ENCODE assay signal across 1 cellular context in genomic region chr3:50166309-50167019, GRCh38.
TF ChIP-seq lines count a peak whose summit lies in the region.

No MANE protein-coding gene starts in this region.

TF ChIP-seq in HepG2, 621 proteins besides CTCF, POLR2A, EP300 and RAD21:
- TF ChIP-seq KDM5B (CRISPR knock-in tag; IDR thresholded peaks at IDR 0.05; ENCODE audit: borderline replicate concordance) (0 out of 2 replicates have a peak, but pooled peaks have one; percentile 18), ZSCAN21 (CRISPR knock-in tag; IDR thresholded peaks at IDR 0.05; ENCODE audit: borderline replicate concordance) (no peak), ZNF572 (CRISPR knock-in tag; IDR thresholded peaks at IDR 0.05) (0 out of 2 replicates have a peak, but pooled peaks have one; percentile 41), PATZ1 (CRISPR knock-in tag; IDR thresholded peaks at IDR 0.05) (peak; percentile 47; the same call in 1 of the 2 replicates), ZBTB3 (CRISPR knock-in tag; IDR thresholded peaks at IDR 0.05; ENCODE audit: borderline replicate concordance, low read depth) (no peak), ETS1 (CRISPR knock-in tag; IDR thresholded peaks at IDR 0.05) (no peak), FOXJ3 (CRISPR knock-in tag; IDR thresholded peaks at IDR 0.05; ENCODE audit: borderline replicate concordance) (no peak), ZNF263 (CRISPR knock-in tag; IDR thresholded peaks at IDR 0.05) (peak; percentile 39; the same call in 1 of the 2 replicates), ZSCAN31 (CRISPR knock-in tag; IDR thresholded peaks at IDR 0.05; ENCODE audit: low read depth) (no peak), ZFP41 (CRISPR knock-in tag; IDR thresholded peaks at IDR 0.05; ENCODE audit: borderline replicate concordance) (no peak), ZFX (CRISPR knock-in tag; IDR thresholded peaks at IDR 0.05; ENCODE audit: low read depth) (peak; percentile 2; the same call in 1 of the 2 replicates), ZNF672 (CRISPR knock-in tag; IDR thresholded peaks at IDR 0.05) (no peak), XRCC5 (optimal IDR thresholded peaks at IDR 0.05; ENCODE audit: low read length) (peak; percentile 4), HOXA7 (CRISPR knock-in tag; IDR thresholded peaks at IDR 0.05) (no peak), GATAD1 (CRISPR knock-in tag; IDR thresholded peaks at IDR 0.05) (no peak), GTF2F1 (IDR thresholded peaks at IDR 0.05; ENCODE audit: low read length) (no peak), ISX (CRISPR knock-in tag; conservative IDR thresholded peaks at IDR 0.05) (no peak), ZNF382 (CRISPR knock-in tag; IDR thresholded peaks at IDR 0.05; ENCODE audit: borderline replicate concordance) (no peak), KLF16 (CRISPR knock-in tag; IDR thresholded peaks at IDR 0.05) (no peak), TCF7 (IDR thresholded peaks at IDR 0.05; ENCODE audit: low read depth) (no peak), BRCA1 (CRISPR knock-in tag; IDR thresholded peaks at IDR 0.05) (no peak), ZHX1 (CRISPR knock-in tag; IDR thresholded peaks at IDR 0.05; ENCODE audit: low read depth) (no peak), HMGXB3 (CRISPR knock-in tag; IDR thresholded peaks at IDR 0.05; ENCODE audit: borderline replicate concordance) (no peak), HOXD1 (CRISPR knock-in tag; IDR thresholded peaks at IDR 0.05) (no peak)
- TF ChIP-seq, protein P1, sequence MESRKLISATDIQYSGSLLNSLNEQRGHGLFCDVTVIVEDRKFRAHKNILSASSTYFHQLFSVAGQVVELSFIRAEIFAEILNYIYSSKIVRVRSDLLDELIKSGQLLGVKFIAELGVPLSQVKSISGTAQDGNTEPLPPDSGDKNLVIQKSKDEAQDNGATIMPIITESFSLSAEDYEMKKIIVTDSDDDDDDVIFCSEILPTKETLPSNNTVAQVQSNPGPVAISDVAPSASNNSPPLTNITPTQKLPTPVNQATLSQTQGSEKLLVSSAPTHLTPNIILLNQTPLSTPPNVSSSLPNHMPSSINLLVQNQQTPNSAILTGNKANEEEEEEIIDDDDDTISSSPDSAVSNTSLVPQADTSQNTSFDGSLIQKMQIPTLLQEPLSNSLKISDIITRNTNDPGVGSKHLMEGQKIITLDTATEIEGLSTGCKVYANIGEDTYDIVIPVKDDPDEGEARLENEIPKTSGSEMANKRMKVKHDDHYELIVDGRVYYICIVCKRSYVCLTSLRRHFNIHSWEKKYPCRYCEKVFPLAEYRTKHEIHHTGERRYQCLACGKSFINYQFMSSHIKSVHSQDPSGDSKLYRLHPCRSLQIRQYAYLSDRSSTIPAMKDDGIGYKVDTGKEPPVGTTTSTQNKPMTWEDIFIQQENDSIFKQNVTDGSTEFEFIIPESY (CRISPR knock-in tag; IDR thresholded peaks at IDR 0.05), result no peak
- TF ChIP-seq, protein P2, sequence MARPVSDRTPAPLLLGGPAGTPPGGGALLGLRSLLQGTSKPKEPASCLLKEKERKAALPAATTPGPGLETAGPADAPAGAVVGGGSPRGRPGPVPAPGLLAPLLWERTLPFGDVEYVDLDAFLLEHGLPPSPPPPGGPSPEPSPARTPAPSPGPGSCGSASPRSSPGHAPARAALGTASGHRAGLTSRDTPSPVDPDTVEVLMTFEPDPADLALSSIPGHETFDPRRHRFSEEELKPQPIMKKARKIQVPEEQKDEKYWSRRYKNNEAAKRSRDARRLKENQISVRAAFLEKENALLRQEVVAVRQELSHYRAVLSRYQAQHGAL (CRISPR knock-in tag; IDR thresholded peaks at IDR 0.05; ENCODE audit: not compliant biosample characterization), result no peak
- TF ChIP-seq, protein P3, sequence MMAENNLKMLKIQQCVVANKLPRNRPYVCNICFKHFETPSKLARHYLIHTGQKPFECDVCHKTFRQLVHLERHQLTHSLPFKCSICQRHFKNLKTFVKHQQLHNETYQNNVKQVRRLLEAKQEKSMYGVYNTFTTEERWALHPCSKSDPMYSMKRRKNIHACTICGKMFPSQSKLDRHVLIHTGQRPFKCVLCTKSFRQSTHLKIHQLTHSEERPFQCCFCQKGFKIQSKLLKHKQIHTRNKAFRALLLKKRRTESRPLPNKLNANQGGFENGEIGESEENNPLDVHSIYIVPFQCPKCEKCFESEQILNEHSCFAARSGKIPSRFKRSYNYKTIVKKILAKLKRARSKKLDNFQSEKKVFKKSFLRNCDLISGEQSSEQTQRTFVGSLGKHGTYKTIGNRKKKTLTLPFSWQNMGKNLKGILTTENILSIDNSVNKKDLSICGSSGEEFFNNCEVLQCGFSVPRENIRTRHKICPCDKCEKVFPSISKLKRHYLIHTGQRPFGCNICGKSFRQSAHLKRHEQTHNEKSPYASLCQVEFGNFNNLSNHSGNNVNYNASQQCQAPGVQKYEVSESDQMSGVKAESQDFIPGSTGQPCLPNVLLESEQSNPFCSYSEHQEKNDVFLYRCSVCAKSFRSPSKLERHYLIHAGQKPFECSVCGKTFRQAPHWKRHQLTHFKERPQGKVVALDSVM (CRISPR knock-in tag; IDR thresholded peaks at IDR 0.05), result no peak
- TF ChIP-seq, protein P4, sequence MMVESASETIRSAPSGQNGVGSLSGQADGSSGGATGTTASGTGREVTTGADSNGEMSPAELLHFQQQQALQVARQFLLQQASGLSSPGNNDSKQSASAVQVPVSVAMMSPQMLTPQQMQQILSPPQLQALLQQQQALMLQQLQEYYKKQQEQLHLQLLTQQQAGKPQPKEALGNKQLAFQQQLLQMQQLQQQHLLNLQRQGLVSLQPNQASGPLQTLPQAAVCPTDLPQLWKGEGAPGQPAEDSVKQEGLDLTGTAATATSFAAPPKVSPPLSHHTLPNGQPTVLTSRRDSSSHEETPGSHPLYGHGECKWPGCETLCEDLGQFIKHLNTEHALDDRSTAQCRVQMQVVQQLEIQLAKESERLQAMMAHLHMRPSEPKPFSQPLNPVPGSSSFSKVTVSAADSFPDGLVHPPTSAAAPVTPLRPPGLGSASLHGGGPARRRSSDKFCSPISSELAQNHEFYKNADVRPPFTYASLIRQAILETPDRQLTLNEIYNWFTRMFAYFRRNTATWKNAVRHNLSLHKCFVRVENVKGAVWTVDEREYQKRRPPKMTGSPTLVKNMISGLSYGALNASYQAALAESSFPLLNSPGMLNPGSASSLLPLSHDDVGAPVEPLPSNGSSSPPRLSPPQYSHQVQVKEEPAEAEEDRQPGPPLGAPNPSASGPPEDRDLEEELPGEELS (CRISPR knock-in tag; IDR thresholded peaks at IDR 0.05), result peak; percentile 15; the same call in 1 of the 2 replicates
